ENCODE assay signal across 2 cellular contexts in the genomic region with DNA sequence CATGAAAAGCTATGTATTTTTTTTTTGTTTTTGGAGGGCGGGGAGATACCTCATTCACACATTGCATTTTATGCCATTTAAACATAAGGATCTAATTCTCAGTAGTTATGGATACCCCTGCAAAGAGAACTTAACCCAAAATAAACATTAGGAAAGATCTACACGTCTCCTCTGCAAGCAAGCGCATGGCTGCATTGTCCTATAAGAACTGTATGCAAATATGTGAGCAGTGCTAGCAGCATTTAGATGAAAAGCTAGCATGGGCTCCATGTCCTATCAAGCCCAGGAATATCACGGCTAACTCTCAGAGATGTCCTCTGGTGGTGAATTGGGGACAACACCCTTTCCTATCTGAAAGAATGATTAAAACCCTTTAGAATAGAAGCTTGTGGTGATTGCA.
TF ChIP-seq lines count a peak whose summit lies in the region.

No MANE protein-coding gene starts in this region.

TF ChIP-seq in H1, 55 proteins besides CTCF, POLR2A, EP300 and RAD21:
- TF ChIP-seq POU5F1 (IDR thresholded peaks at IDR 0.05; ENCODE audit: low read depth, low read length) (no peak), EGR1 (IDR thresholded peaks at IDR 0.05; ENCODE audit: borderline replicate concordance, low read depth, low read length) (no peak), SUZ12 (IDR thresholded peaks at IDR 0.05; ENCODE audit: low read length) (no peak), TEAD4 (IDR thresholded peaks at IDR 0.05; ENCODE audit: low read depth, low read length) (no peak), ASH2L (IDR thresholded peaks at IDR 0.05; ENCODE audit: low read length) (no peak), RBBP5 (IDR thresholded peaks at IDR 0.05; ENCODE audit: borderline replicate concordance, low read depth, low read length) (no peak), POLR2AphosphoS5 (IDR thresholded peaks at IDR 0.05; ENCODE audit: low read depth, low read length) (no peak), CEBPB (IDR thresholded peaks at IDR 0.05; ENCODE audit: low read depth, low read length) (no peak), RXRA (IDR thresholded peaks at IDR 0.05; ENCODE audit: insufficient read depth, low read depth, low read length) (no peak), CBX8 (IDR thresholded peaks at IDR 0.05; ENCODE audit: borderline replicate concordance, low read depth, low read length) (no peak)
- TF ChIP-seq, protein P1, sequence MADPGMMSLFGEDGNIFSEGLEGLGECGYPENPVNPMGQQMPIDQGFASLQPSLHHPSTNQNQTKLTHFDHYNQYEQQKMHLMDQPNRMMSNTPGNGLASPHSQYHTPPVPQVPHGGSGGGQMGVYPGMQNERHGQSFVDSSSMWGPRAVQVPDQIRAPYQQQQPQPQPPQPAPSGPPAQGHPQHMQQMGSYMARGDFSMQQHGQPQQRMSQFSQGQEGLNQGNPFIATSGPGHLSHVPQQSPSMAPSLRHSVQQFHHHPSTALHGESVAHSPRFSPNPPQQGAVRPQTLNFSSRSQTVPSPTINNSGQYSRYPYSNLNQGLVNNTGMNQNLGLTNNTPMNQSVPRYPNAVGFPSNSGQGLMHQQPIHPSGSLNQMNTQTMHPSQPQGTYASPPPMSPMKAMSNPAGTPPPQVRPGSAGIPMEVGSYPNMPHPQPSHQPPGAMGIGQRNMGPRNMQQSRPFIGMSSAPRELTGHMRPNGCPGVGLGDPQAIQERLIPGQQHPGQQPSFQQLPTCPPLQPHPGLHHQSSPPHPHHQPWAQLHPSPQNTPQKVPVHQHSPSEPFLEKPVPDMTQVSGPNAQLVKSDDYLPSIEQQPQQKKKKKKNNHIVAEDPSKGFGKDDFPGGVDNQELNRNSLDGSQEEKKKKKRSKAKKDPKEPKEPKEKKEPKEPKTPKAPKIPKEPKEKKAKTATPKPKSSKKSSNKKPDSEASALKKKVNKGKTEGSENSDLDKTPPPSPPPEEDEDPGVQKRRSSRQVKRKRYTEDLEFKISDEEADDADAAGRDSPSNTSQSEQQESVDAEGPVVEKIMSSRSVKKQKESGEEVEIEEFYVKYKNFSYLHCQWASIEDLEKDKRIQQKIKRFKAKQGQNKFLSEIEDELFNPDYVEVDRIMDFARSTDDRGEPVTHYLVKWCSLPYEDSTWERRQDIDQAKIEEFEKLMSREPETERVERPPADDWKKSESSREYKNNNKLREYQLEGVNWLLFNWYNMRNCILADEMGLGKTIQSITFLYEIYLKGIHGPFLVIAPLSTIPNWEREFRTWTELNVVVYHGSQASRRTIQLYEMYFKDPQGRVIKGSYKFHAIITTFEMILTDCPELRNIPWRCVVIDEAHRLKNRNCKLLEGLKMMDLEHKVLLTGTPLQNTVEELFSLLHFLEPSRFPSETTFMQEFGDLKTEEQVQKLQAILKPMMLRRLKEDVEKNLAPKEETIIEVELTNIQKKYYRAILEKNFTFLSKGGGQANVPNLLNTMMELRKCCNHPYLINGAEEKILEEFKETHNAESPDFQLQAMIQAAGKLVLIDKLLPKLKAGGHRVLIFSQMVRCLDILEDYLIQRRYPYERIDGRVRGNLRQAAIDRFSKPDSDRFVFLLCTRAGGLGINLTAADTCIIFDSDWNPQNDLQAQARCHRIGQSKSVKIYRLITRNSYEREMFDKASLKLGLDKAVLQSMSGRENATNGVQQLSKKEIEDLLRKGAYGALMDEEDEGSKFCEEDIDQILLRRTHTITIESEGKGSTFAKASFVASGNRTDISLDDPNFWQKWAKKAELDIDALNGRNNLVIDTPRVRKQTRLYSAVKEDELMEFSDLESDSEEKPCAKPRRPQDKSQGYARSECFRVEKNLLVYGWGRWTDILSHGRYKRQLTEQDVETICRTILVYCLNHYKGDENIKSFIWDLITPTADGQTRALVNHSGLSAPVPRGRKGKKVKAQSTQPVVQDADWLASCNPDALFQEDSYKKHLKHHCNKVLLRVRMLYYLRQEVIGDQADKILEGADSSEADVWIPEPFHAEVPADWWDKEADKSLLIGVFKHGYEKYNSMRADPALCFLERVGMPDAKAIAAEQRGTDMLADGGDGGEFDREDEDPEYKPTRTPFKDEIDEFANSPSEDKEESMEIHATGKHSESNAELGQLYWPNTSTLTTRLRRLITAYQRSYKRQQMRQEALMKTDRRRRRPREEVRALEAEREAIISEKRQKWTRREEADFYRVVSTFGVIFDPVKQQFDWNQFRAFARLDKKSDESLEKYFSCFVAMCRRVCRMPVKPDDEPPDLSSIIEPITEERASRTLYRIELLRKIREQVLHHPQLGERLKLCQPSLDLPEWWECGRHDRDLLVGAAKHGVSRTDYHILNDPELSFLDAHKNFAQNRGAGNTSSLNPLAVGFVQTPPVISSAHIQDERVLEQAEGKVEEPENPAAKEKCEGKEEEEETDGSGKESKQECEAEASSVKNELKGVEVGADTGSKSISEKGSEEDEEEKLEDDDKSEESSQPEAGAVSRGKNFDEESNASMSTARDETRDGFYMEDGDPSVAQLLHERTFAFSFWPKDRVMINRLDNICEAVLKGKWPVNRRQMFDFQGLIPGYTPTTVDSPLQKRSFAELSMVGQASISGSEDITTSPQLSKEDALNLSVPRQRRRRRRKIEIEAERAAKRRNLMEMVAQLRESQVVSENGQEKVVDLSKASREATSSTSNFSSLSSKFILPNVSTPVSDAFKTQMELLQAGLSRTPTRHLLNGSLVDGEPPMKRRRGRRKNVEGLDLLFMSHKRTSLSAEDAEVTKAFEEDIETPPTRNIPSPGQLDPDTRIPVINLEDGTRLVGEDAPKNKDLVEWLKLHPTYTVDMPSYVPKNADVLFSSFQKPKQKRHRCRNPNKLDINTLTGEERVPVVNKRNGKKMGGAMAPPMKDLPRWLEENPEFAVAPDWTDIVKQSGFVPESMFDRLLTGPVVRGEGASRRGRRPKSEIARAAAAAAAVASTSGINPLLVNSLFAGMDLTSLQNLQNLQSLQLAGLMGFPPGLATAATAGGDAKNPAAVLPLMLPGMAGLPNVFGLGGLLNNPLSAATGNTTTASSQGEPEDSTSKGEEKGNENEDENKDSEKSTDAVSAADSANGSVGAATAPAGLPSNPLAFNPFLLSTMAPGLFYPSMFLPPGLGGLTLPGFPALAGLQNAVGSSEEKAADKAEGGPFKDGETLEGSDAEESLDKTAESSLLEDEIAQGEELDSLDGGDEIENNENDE (IDR thresholded peaks at IDR 0.05; ENCODE audit: insufficient replicate concordance, low read length): no peak

TF ChIP-seq in HEK293T, 16 proteins besides CTCF, POLR2A, EP300 and RAD21:
- TF ChIP-seq ELF4 (IDR thresholded peaks at IDR 0.05) (no peak), FOXM1 (IDR thresholded peaks at IDR 0.05; ENCODE audit: borderline replicate concordance) (no peak), L3MBTL2 (conservative IDR thresholded peaks at IDR 0.05) (no peak), ZNF384 (IDR thresholded peaks at IDR 0.05) (no peak), FOXA1 (IDR thresholded peaks at IDR 0.05) (no peak), HDGF (IDR thresholded peaks at IDR 0.05; ENCODE audit: borderline replicate concordance) (no peak), TARDBP (IDR thresholded peaks at IDR 0.05) (no peak), NFRKB (IDR thresholded peaks at IDR 0.05) (no peak), ARNT (IDR thresholded peaks at IDR 0.05) (no peak), SUZ12 (IDR thresholded peaks at IDR 0.05) (no peak), SP1 (IDR thresholded peaks at IDR 0.05) (no peak)
TF ChIP-seq in HEK293T: peak in this region for 0.
